12 cellular contexts compared by ENCODE assay signal in genomic region chr4:39574946-39575345, GRCh38.
"Had no signal": no experiment of that assay in that cellular context is flagged by ENCODE, and none has a peak within 500 bp of the region (broad histone marks: within the 10 kb centered on the region; RNA-seq: fewer than 3 reads in every experiment).

No MANE protein-coding gene starts in this region.

- H3K27me3 Mint-ChIP-seq: activated CD8-positive, alpha-beta T cell treated with anti-CD3 and anti-CD28 coated beads for 36 hours had no signal

- DNase-seq: activated CD4-positive, CD25-positive, alpha-beta regulatory T cell treated with anti-CD3 and anti-CD28 coated beads, Interleukin-2, amount 50 U/mL, for 72 hours; activated CD8-positive, alpha-beta memory T cell treated with anti-CD3 and anti-CD28 coated beads, Interleukin-2, amount 50 U/mL, for 48 hours; activated CD8-positive, alpha-beta T cell treated with anti-CD3 and anti-CD28 coated beads for 36 hours; activated naive CD4-positive, alpha-beta T cell treated with Interleukin-2 at 50 U/mL for 16 hours; effector CD8-positive, alpha-beta T cell; pancreas; small intestine; tibial artery had no signal

- H3K4me3 ChIP-seq: coronary artery, hepatocyte, neural progenitor cell, pancreas, tibial artery had no signal

- H3K27me3 ChIP-seq: hepatocyte, neural progenitor cell, pancreas, tibial artery had no signal

- H3K4me3 Mint-ChIP-seq: activated CD8-positive, alpha-beta T cell treated with anti-CD3 and anti-CD28 coated beads for 36 hours; activated T-helper 1 cell treated with anti-CD3 and anti-CD28 coated beads, Interleukin-12 subunit alpha, Interleukin-12 subunit beta, Interleukin-2, Interleukin-4 antibody, amounts not matched to agents 30 ng/mL and 10 ng/mL and 1 ng/mL, durations not matched to agents 14 hours and 24 hours and 36 hours; neural progenitor cell had no signal

- H3K9me3 Mint-ChIP-seq: activated CD8-positive, alpha-beta T cell treated with anti-CD3 and anti-CD28 coated beads for 36 hours; activated T-helper 1 cell treated with anti-CD3 and anti-CD28 coated beads, Interleukin-12 subunit alpha, Interleukin-12 subunit beta, Interleukin-2, Interleukin-4 antibody, amounts not matched to agents 30 ng/mL and 10 ng/mL and 1 ng/mL, durations not matched to agents 14 hours and 24 hours and 36 hours; neural progenitor cell had no signal

- ATAC-seq: activated CD8-positive, alpha-beta T cell treated with anti-CD3 and anti-CD28 coated beads for 36 hours had no signal

- H3K27ac Mint-ChIP-seq: activated CD8-positive, alpha-beta T cell treated with anti-CD3 and anti-CD28 coated beads for 36 hours; activated T-helper 1 cell treated with anti-CD3 and anti-CD28 coated beads, Interleukin-12 subunit alpha, Interleukin-12 subunit beta, Interleukin-2, Interleukin-4 antibody, amounts not matched to agents 30 ng/mL and 10 ng/mL and 1 ng/mL, durations not matched to agents 14 hours and 24 hours and 36 hours; neural progenitor cell had no signal

- H3K4me1 ChIP-seq: neural progenitor cell had no signal

- H3K9me3 ChIP-seq: pancreas, tibial artery had no signal

- H3K4me2 ChIP-seq: hepatocyte, neural progenitor cell had no signal

- H3K36me3 ChIP-seq: neural progenitor cell, pancreas had no signal

- H3K4me1 Mint-ChIP-seq: neural progenitor cell had no signal

- H3K27ac ChIP-seq: coronary artery, hepatocyte, neural progenitor cell, pancreas, tibial artery had no signal

- H2AFZ ChIP-seq: hepatocyte, neural progenitor cell had no signal
